Comparison of ENCODE assay signal across 2 cellular contexts in genomic region chr2:154307007-154307406, GRCh38.
TF ChIP-seq lines count a peak whose summit lies in the region.

No MANE protein-coding gene starts in this region.

TF ChIP-seq in GM23338, 12 proteins besides CTCF, POLR2A, EP300 and RAD21 (continued from another document):
- TF ChIP-seq, protein P1, sequence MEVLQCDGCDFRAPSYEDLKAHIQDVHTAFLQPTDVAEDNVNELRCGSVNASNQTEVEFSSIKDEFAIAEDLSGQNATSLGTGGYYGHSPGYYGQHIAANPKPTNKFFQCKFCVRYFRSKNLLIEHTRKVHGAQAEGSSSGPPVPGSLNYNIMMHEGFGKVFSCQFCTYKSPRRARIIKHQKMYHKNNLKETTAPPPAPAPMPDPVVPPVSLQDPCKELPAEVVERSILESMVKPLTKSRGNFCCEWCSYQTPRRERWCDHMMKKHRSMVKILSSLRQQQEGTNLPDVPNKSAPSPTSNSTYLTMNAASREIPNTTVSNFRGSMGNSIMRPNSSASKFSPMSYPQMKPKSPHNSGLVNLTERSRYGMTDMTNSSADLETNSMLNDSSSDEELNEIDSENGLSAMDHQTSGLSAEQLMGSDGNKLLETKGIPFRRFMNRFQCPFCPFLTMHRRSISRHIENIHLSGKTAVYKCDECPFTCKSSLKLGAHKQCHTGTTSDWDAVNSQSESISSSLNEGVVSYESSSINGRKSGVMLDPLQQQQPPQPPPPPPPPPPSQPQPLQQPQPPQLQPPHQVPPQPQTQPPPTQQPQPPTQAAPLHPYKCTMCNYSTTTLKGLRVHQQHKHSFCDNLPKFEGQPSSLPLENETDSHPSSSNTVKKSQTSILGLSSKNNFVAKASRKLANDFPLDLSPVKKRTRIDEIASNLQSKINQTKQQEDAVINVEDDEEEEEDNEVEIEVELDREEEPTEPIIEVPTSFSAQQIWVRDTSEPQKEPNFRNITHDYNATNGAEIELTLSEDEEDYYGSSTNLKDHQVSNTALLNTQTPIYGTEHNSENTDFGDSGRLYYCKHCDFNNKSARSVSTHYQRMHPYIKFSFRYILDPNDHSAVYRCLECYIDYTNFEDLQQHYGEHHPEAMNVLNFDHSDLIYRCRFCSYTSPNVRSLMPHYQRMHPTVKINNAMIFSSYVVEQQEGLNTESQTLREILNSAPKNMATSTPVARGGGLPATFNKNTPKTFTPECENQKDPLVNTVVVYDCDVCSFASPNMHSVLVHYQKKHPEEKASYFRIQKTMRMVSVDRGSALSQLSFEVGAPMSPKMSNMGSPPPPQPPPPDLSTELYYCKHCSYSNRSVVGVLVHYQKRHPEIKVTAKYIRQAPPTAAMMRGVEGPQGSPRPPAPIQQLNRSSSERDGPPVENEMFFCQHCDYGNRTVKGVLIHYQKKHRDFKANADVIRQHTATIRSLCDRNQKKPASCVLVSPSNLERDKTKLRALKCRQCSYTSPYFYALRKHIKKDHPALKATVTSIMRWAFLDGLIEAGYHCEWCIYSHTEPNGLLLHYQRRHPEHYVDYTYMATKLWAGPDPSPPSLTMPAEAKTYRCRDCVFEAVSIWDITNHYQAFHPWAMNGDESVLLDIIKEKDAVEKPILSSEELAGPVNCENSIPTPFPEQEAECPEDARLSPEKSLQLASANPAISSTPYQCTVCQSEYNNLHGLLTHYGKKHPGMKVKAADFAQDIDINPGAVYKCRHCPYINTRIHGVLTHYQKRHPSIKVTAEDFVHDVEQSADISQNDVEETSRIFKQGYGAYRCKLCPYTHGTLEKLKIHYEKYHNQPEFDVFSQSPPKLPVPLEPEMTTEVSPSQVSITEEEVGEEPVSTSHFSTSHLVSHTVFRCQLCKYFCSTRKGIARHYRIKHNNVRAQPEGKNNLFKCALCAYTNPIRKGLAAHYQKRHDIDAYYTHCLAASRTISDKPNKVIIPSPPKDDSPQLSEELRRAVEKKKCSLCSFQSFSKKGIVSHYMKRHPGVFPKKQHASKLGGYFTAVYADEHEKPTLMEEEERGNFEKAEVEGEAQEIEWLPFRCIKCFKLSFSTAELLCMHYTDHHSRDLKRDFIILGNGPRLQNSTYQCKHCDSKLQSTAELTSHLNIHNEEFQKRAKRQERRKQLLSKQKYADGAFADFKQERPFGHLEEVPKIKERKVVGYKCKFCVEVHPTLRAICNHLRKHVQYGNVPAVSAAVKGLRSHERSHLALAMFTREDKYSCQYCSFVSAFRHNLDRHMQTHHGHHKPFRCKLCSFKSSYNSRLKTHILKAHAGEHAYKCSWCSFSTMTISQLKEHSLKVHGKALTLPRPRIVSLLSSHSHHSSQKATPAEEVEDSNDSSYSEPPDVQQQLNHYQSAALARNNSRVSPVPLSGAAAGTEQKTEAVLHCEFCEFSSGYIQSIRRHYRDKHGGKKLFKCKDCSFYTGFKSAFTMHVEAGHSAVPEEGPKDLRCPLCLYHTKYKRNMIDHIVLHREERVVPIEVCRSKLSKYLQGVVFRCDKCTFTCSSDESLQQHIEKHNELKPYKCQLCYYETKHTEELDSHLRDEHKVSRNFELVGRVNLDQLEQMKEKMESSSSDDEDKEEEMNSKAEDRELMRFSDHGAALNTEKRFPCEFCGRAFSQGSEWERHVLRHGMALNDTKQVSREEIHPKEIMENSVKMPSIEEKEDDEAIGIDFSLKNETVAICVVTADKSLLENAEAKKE (CRISPR knock-in tag; IDR thresholded peaks at IDR 0.05): no peak
- TF ChIP-seq, protein P2, sequence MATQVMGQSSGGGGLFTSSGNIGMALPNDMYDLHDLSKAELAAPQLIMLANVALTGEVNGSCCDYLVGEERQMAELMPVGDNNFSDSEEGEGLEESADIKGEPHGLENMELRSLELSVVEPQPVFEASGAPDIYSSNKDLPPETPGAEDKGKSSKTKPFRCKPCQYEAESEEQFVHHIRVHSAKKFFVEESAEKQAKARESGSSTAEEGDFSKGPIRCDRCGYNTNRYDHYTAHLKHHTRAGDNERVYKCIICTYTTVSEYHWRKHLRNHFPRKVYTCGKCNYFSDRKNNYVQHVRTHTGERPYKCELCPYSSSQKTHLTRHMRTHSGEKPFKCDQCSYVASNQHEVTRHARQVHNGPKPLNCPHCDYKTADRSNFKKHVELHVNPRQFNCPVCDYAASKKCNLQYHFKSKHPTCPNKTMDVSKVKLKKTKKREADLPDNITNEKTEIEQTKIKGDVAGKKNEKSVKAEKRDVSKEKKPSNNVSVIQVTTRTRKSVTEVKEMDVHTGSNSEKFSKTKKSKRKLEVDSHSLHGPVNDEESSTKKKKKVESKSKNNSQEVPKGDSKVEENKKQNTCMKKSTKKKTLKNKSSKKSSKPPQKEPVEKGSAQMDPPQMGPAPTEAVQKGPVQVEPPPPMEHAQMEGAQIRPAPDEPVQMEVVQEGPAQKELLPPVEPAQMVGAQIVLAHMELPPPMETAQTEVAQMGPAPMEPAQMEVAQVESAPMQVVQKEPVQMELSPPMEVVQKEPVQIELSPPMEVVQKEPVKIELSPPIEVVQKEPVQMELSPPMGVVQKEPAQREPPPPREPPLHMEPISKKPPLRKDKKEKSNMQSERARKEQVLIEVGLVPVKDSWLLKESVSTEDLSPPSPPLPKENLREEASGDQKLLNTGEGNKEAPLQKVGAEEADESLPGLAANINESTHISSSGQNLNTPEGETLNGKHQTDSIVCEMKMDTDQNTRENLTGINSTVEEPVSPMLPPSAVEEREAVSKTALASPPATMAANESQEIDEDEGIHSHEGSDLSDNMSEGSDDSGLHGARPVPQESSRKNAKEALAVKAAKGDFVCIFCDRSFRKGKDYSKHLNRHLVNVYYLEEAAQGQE (IDR thresholded peaks at IDR 0.05; ENCODE audit: unreplicated experiment): no peak
- TF ChIP-seq JUNB (IDR thresholded peaks at IDR 0.05; ENCODE audit: unreplicated experiment) (no peak), NANOG (IDR thresholded peaks at IDR 0.05; ENCODE audit: borderline replicate concordance) (no peak)

TF ChIP-seq in WTC11, 78 proteins besides CTCF, POLR2A, EP300 and RAD21 (continued from another document):
- TF ChIP-seq PREB (CRISPR knock-in tag; IDR thresholded peaks at IDR 0.05; ENCODE audit: borderline replicate concordance): no peak
- TF ChIP-seq JUN (CRISPR knock-in tag; IDR thresholded peaks at IDR 0.05): no peak
- no peak for TF ChIP-seq ZNF512 (CRISPR knock-in tag; IDR thresholded peaks at IDR 0.05; ENCODE audit: borderline replicate concordance)
- TF ChIP-seq SP1 (CRISPR knock-in tag; conservative IDR thresholded peaks at IDR 0.05): no peak
- TF ChIP-seq, protein P3, sequence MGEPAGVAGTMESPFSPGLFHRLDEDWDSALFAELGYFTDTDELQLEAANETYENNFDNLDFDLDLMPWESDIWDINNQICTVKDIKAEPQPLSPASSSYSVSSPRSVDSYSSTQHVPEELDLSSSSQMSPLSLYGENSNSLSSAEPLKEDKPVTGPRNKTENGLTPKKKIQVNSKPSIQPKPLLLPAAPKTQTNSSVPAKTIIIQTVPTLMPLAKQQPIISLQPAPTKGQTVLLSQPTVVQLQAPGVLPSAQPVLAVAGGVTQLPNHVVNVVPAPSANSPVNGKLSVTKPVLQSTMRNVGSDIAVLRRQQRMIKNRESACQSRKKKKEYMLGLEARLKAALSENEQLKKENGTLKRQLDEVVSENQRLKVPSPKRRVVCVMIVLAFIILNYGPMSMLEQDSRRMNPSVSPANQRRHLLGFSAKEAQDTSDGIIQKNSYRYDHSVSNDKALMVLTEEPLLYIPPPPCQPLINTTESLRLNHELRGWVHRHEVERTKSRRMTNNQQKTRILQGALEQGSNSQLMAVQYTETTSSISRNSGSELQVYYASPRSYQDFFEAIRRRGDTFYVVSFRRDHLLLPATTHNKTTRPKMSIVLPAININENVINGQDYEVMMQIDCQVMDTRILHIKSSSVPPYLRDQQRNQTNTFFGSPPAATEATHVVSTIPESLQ (CRISPR knock-in tag; IDR thresholded peaks at IDR 0.05): no peak
- no peak for TF ChIP-seq SOX15 (CRISPR knock-in tag; IDR thresholded peaks at IDR 0.05)
- TF ChIP-seq TP53 (CRISPR knock-in tag; IDR thresholded peaks at IDR 0.05): no peak
- TF ChIP-seq, protein P4, sequence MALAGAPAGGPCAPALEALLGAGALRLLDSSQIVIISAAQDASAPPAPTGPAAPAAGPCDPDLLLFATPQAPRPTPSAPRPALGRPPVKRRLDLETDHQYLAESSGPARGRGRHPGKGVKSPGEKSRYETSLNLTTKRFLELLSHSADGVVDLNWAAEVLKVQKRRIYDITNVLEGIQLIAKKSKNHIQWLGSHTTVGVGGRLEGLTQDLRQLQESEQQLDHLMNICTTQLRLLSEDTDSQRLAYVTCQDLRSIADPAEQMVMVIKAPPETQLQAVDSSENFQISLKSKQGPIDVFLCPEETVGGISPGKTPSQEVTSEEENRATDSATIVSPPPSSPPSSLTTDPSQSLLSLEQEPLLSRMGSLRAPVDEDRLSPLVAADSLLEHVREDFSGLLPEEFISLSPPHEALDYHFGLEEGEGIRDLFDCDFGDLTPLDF (CRISPR knock-in tag; IDR thresholded peaks at IDR 0.05): no peak
- TF ChIP-seq NFE2L1 (CRISPR knock-in tag; IDR thresholded peaks at IDR 0.05): no peak
- no peak for TF ChIP-seq ZSCAN18 (CRISPR knock-in tag; IDR thresholded peaks at IDR 0.05)
- TF ChIP-seq, protein P5, sequence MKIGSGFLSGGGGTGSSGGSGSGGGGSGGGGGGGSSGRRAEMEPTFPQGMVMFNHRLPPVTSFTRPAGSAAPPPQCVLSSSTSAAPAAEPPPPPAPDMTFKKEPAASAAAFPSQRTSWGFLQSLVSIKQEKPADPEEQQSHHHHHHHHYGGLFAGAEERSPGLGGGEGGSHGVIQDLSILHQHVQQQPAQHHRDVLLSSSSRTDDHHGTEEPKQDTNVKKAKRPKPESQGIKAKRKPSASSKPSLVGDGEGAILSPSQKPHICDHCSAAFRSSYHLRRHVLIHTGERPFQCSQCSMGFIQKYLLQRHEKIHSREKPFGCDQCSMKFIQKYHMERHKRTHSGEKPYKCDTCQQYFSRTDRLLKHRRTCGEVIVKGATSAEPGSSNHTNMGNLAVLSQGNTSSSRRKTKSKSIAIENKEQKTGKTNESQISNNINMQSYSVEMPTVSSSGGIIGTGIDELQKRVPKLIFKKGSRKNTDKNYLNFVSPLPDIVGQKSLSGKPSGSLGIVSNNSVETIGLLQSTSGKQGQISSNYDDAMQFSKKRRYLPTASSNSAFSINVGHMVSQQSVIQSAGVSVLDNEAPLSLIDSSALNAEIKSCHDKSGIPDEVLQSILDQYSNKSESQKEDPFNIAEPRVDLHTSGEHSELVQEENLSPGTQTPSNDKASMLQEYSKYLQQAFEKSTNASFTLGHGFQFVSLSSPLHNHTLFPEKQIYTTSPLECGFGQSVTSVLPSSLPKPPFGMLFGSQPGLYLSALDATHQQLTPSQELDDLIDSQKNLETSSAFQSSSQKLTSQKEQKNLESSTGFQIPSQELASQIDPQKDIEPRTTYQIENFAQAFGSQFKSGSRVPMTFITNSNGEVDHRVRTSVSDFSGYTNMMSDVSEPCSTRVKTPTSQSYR (CRISPR knock-in tag; IDR thresholded peaks at IDR 0.05): no peak
